Comparison of ENCODE assay signal across 14 cellular contexts in genomic region chr5:150500905-150501304, GRCh38. TPM values are rescaled to one million over a fixed set of nuclear protein-coding genes. Genes with fewer than 3 reads are reported as not detected.
A peak's percentile ranks its signal among the peaks of the same experiment; 100 is the strongest.
DNase-seq lines count a peak whose midpoint lies in the region; ATAC-seq and TF ChIP-seq lines count a peak whose summit lies in the region.
"Had no signal": no experiment of that assay in that cellular context is flagged by ENCODE, and none has a peak within 500 bp of the region (broad histone marks: within the 10 kb centered on the region; RNA-seq: fewer than 3 reads in every experiment).

No MANE protein-coding gene starts in this region.

- no peaks in the 10 kb centered on the region for H3K9me3 ChIP-seq in IMR-90 (ENCODE audit: control insufficient read depth, insufficient read depth, low read length)
- H3K9me3 ChIP-seq in lung (ENCODE audit: control insufficient read depth in 2 of 2, insufficient read depth in 1 of 2, low read length in 1 of 2) = no peaks in the 10 kb centered on the region
- H3K9me3 ChIP-seq in stomach = no peaks in the 10 kb centered on the region
- H3K9me3 ChIP-seq in Peyer's patch = no peaks in the 10 kb centered on the region

- H3K18ac ChIP-seq in IMR-90 (ENCODE audit: low read depth, low read length) = no peak overlapping the region

- DNase-seq in IMR-90 (no peak), caudate nucleus (lab: John Stamatoyannopoulos, UW) (peak in 30 of 61 donors; percentile 36 to 78 (median 60)), lung (ENCODE audit: low spot score) (no peak), stomach (no peak), Peyer's patch (no peak), DMS79 (lab: John Stamatoyannopoulos, UW) (no peak), foreskin fibroblast (no peak)
- DNase-seq: activated naive CD4-positive, alpha-beta T cell treated with anti-CD3 and anti-CD28 coated beads, Interleukin-2, amount 50 U/mL, for 16 hours; DMS53; naive thymus-derived CD8-positive, alpha-beta T cell; NCI-H1436 treated with DMSO at 0.1 percent for 48 hours; NCI-H748 treated with DMSO at 0.1 percent for 48 hours; SIG-M5 had no signal

- POLR2A ChIA-PET in IMR-90 (lab: Charles Lee; ENCODE audit: unreplicated experiment) = no interaction called here

- H4K5ac ChIP-seq in IMR-90 (ENCODE audit: low read depth, low read length) = no peak overlapping the region

- H2BK15ac ChIP-seq in IMR-90 (ENCODE audit: low read depth, low read length) = no peak overlapping the region

- peaks cover 87% of the 10 kb centered on the region for H3K9me1 ChIP-seq in IMR-90 (ENCODE audit: insufficient read depth, low read length)

- TF ChIP-seq EP300 in stomach (IDR thresholded peaks at IDR 0.05) = no peak

- H2AFZ ChIP-seq in IMR-90 (replicated peaks; ENCODE audit: low read length, poor library complexity) = no peak overlapping the region

- no peak overlapping the region; the same call in 1 of the 2 replicates for H3K4ac ChIP-seq in IMR-90 (ENCODE audit: low read depth, low read length)

- H3K79me1 ChIP-seq in IMR-90 (ENCODE audit: low read depth in 1 of 2, low read length in 2 of 2) = peaks cover 37 to 99% of the 10 kb centered on the region in 2 experiments

- ATAC-seq in IMR-90 (ENCODE audit: low read depth) = no peak
- ATAC-seq in lung (ENCODE audit: insufficient read depth, low FRiP score) = no peak
- ATAC-seq in GM18519 (IDR thresholded peaks at IDR 0.05; ENCODE audit: low FRiP score, unreplicated experiment) = no peak
- ATAC-seq: naive thymus-derived CD8-positive, alpha-beta T cell had no signal

- H3K56ac ChIP-seq in IMR-90 (ENCODE audit: extremely low read depth, insufficient read depth, low read length) = no peak overlapping the region

- no peak overlapping the region for H3K4me2 ChIP-seq in IMR-90 (ENCODE audit: low read depth, low read length)

- peak overlapping the region; percentile 1; the same call in 1 of the 2 replicates for H4K91ac ChIP-seq in IMR-90 (ENCODE audit: insufficient read depth, low read depth, low read length)

- peaks cover 94% of the 10 kb centered on the region for H4K20me1 ChIP-seq in IMR-90 (ENCODE audit: insufficient read depth, low read length)

- in situ Hi-C loops in IMR-90 (cut with MboI; ENCODE audit: low sequenced_read_pairs) = no loop called here

- H2BK5ac ChIP-seq in IMR-90 (ENCODE audit: low read depth, low read length, poor library complexity, severe bottlenecking) = peak overlapping the region; percentile 9

- dilution Hi-C loops in IMR-90 (cut with HindIII; ENCODE audit: low sequenced_read_pairs, unreplicated experiment) = no loop called here

- no peak overlapping the region for H4K8ac ChIP-seq in IMR-90 (ENCODE audit: low read depth in 2 of 2, low read length in 2 of 2)

- WGBS in IMR-90 (ENCODE audit: extremely low coverage in 2 of 2, insufficient read length in 1 of 2), 2 experiments = 100% methylated on average over 4 of the region's 8 CpGs; no CpG with 5 or more reads in 1 of the 2 experiments
- 74 to 86% methylated on average over 8 of the region's 8 CpGs for WGBS in lung, 2 donors
- 83 to 89% (median 86%) methylated on average over 8 of the region's 8 CpGs for WGBS in stomach, 5 donors

- H2AK9ac ChIP-seq in IMR-90 (replicated peaks; ENCODE audit: low read depth, low read length, poor library complexity) = peak overlapping the region; percentile 52

- no peak overlapping the region for H2BK20ac ChIP-seq in IMR-90 (ENCODE audit: low read depth, low read length)

- TF ChIP-seq CTCF in IMR-90 (conservative IDR thresholded peaks at IDR 0.05; ENCODE audit: low read depth, low read length) = no peak
- TF ChIP-seq CTCF in lung (IDR thresholded peaks at IDR 0.05; ENCODE audit: control extremely low read depth, extremely low read depth) = no peak
- no peak for TF ChIP-seq CTCF in stomach (IDR thresholded peaks at IDR 0.05)
- TF ChIP-seq CTCF in Peyer's patch (IDR thresholded peaks at IDR 0.05) = no peak
- no peak for TF ChIP-seq CTCF in foreskin fibroblast (IDR thresholded peaks at IDR 0.05; ENCODE audit: low read depth, low read length)

- H3K4me1 ChIP-seq in IMR-90 (ENCODE audit: control insufficient read depth, insufficient read depth, low read length) = peaks cover 68% of the 10 kb centered on the region
- H3K4me1 ChIP-seq in lung (ENCODE audit: control insufficient read depth in 2 of 2, insufficient read depth in 2 of 2, low read length in 2 of 2) = peaks cover 63 to 74% of the 10 kb centered on the region in 2 donors
- H3K4me1 ChIP-seq in stomach = peaks cover 80 to 100% (median 90%) of the 10 kb centered on the region in 4 donors
- H3K4me1 ChIP-seq in Peyer's patch = peaks cover 0 to 69% (median 8%) of the 10 kb centered on the region in 4 donors

- H3K9ac ChIP-seq in IMR-90 (ENCODE audit: low read depth, low read length) = no peak overlapping the region

- TF ChIP-seq RAD21 in IMR-90 (IDR thresholded peaks at IDR 0.05; ENCODE audit: low read length) = no peak

- no peak overlapping the region for H3K4me3 ChIP-seq in IMR-90 (ENCODE audit: insufficient read depth, low read depth, low read length)
- H3K4me3 ChIP-seq in lung = no peak overlapping the region
- no peak overlapping the region for H3K4me3 ChIP-seq in stomach
- no peak overlapping the region for H3K4me3 ChIP-seq in Peyer's patch
- H3K4me3 ChIP-seq in foreskin fibroblast (ENCODE audit: low read depth in 1 of 2, low read length in 2 of 2) = no peak overlapping the region

- no peak overlapping the region for H3K14ac ChIP-seq in IMR-90 (replicated peaks; ENCODE audit: low read depth, low read length)

- H2AK5ac ChIP-seq in IMR-90 (ENCODE audit: low read depth, low read length) = peak overlapping the region; percentile 44; the same call in 1 of the 2 replicates

- TF ChIP-seq POLR2A in IMR-90 (IDR thresholded peaks at IDR 0.05; ENCODE audit: low read depth, low read length) (no peak), stomach (IDR thresholded peaks at IDR 0.05) (no peak), Peyer's patch (IDR thresholded peaks at IDR 0.05) (no peak)

- no peak overlapping the region for H2BK120ac ChIP-seq in IMR-90 (ENCODE audit: low read depth, low read length)

- no TSS peak for BruUV-seq in IMR-90 (replicated peaks; lab: Mats Ljungman, UMichigan)

- H3K27me3 ChIP-seq in IMR-90 (ENCODE audit: control insufficient read depth, insufficient read depth, low read length) = no peaks in the 10 kb centered on the region
- no peaks in the 10 kb centered on the region for H3K27me3 ChIP-seq in lung (ENCODE audit: control insufficient read depth, insufficient read depth)
- H3K27me3 ChIP-seq in stomach = no peaks in the 10 kb centered on the region
- H3K27me3 ChIP-seq in Peyer's patch = no peaks in the 10 kb centered on the region

- no peak overlapping the region for H3K23ac ChIP-seq in IMR-90 (ENCODE audit: low read depth, low read length)

- CTCF ChIA-PET in IMR-90 (lab: Yijun Ruan, JAX) = no interaction called here

- H3K27ac ChIP-seq in IMR-90 (ENCODE audit: insufficient read depth, low read length) = no peak overlapping the region
- H3K27ac ChIP-seq in caudate nucleus (ENCODE audit: low read depth, low read length) = peak overlapping the region; percentile 95
- H3K27ac ChIP-seq in lung (ENCODE audit: low read depth in 1 of 2, low read length in 1 of 2) = peak overlapping the region; percentile 74 to 81
- H3K27ac ChIP-seq in stomach = peak overlapping the region; percentile 15 to 82 (median 33)
- peak overlapping the region in 1 of 4 donors; percentile 52 for H3K27ac ChIP-seq in Peyer's patch

- H3K36me3 ChIP-seq in IMR-90 (ENCODE audit: control insufficient read depth, insufficient read depth, low read length) (peaks cover 10% of the 10 kb centered on the region), lung (ENCODE audit: control insufficient read depth in 2 of 2, insufficient read depth in 2 of 2, low read length in 2 of 2) (no peaks in the 10 kb centered on the region), stomach (no peaks in the 10 kb centered on the region), Peyer's patch (no peaks in the 10 kb centered on the region)

- intact Hi-C loops in IMR-90 (cut with micrococcal nuclease) = no loop called here
- intact Hi-C loops in stomach (cut with DNase I; ENCODE audit: low total_unique reads) = no loop called here

TF ChIP-seq in IMR-90, 13 proteins besides CTCF, POLR2A, EP300 and RAD21 (continues in another document):
- no peak for TF ChIP-seq FOS (IDR thresholded peaks at IDR 0.05; ENCODE audit: low read depth, low read length)
- no peak for TF ChIP-seq CHD1 (IDR thresholded peaks at IDR 0.05; ENCODE audit: low read depth, low read length)
- TF ChIP-seq NFE2L2 (IDR thresholded peaks at IDR 0.05; ENCODE audit: low read depth, low read length) = no peak
- TF ChIP-seq, protein P1, sequence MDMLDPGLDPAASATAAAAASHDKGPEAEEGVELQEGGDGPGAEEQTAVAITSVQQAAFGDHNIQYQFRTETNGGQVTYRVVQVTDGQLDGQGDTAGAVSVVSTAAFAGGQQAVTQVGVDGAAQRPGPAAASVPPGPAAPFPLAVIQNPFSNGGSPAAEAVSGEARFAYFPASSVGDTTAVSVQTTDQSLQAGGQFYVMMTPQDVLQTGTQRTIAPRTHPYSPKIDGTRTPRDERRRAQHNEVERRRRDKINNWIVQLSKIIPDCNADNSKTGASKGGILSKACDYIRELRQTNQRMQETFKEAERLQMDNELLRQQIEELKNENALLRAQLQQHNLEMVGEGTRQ (IDR thresholded peaks at IDR 0.05; ENCODE audit: low read depth, low read length) = no peak
- TF ChIP-seq MAFK (IDR thresholded peaks at IDR 0.05; ENCODE audit: low read depth, low read length) = no peak
- no peak for TF ChIP-seq RFX5 (IDR thresholded peaks at IDR 0.05; ENCODE audit: low read depth, low read length)
- TF ChIP-seq SMC3 (IDR thresholded peaks at IDR 0.05; ENCODE audit: low read depth, low read length) = no peak
- no peak for TF ChIP-seq MXI1 (IDR thresholded peaks at IDR 0.05; ENCODE audit: borderline replicate concordance, low read depth, low read length)

RNA-seq across cellular contexts. Expression of gene NDST1, which starts 7.0 kb away (rescaled TPM):
- total RNA-seq in IMR-90 (2012; rRNA removed) (30.3 and 30.5 TPM in 2 replicates), lung (100 to 1,000 TPM in 1 of 2 donors, 10 to 100 TPM in 1; 71.6 to 145 TPM), stomach (10 to 100 TPM; 14.2 to 32.9 (median 21.6) TPM), Peyer's patch (100 to 1,000 TPM in 2 of 4 donors, 10 to 100 TPM in 2; 80.9 to 168 (median 118) TPM)
- polyA plus RNA-seq in IMR-90 (2012; rRNA removed) (80.4 and 101 TPM in 2 replicates), lung (10 to 100 TPM; 45.6 to 49.8 TPM), stomach (10 to 100 TPM in 1 of 3 donors, 1 to 10 TPM in 2; 6.4 to 15.3 (median 7.2) TPM)
- 41.4 and 74.0 TPM in 2 replicates for polyA plus RNA-seq in IMR-90 (2012; cell fraction: cytosol; rRNA removed)
- polyA plus RNA-seq in IMR-90 (2012; cell fraction: nucleus; rRNA removed; ENCODE audit: low replicate concordance) = 81.4 and 121 TPM in 2 replicates

RNA-seq across cellular contexts. Expression of gene RPS14, which starts 51.4 kb away (rescaled TPM):
- total RNA-seq in IMR-90 (2012; rRNA removed) (7,310 and 7,583 TPM in 2 replicates), lung (1,000 to 10,000 TPM; 1,065 to 1,395 TPM), stomach (1,000 to 10,000 TPM in 4 of 5 donors, 100 to 1,000 TPM in 1; 899 to 3,971 (median 1,858) TPM), Peyer's patch (1,000 to 10,000 TPM in 3 of 4 donors, 100 to 1,000 TPM in 1; 975 to 1,961 (median 1,274) TPM)
- polyA plus RNA-seq in IMR-90 (2012; rRNA removed) (6,296 and 6,747 TPM in 2 replicates), lung (1,000 to 10,000 TPM; 3,509 to 4,623 TPM), stomach (1,000 to 10,000 TPM; 4,327 to 6,427 (median 4,820) TPM)
- polyA plus RNA-seq in IMR-90 (2012; cell fraction: cytosol; rRNA removed) = 5,609 and 17,745 TPM in 2 replicates
- polyA plus RNA-seq in IMR-90 (2012; cell fraction: nucleus; rRNA removed; ENCODE audit: low replicate concordance) = 873 and 3,349 TPM in 2 replicates
